In the genomic region with DNA sequence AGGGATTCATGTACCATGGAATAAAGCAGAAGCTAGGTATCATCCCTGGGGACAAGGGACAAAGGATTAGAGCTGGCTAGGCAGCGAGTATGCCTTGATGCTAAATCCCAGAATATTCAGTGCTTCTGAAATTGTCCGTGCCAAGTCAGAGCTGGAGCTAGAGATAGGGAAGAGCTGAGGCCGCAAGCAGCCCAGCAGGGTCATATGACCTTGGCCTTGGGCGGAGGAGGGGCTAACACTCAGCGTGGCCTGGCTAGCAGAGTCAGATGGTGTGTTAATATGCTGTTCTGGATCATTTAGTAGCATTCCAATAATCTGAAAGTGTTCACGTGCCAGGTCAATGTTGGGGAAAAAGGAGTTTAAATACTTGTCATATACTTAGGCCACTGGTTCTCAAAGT, we compare ENCODE assay signal across 28 cellular contexts.
"Had no signal": no experiment of that assay in that cellular context is flagged by ENCODE, and none has a peak within 500 bp of the region (broad histone marks: within the 10 kb centered on the region; RNA-seq: fewer than 3 reads in every experiment).

No MANE protein-coding gene starts in this region.

- H3K27ac ChIP-seq: ascending aorta, breast epithelium, cardiac muscle cell, colonic mucosa, epithelial cell of prostate, WERI-Rb-1 had no signal

- H3K9me3 ChIP-seq: ascending aorta, breast epithelium, colonic mucosa had no signal

- DNase-seq: activated B cell treated with CpG ODN at 0.5 μM for 24 hours; activated CD4-positive, alpha-beta T cell treated with anti-CD3 and anti-CD28 coated beads for 48 hours; activated CD4-positive, alpha-beta T cell treated with anti-CD3 and anti-CD28 coated beads, Interleukin-2, amount 50 U/mL, for 1 hour; activated CD4-positive, alpha-beta T cell treated with anti-CD3 and anti-CD28 coated beads, Interleukin-2, amount 50 U/mL, for 48 hours; activated CD8-positive, alpha-beta memory T cell treated with anti-CD3 and anti-CD28 coated beads for 24 hours; activated CD8-positive, alpha-beta T cell treated with anti-CD3 and anti-CD28 coated beads for 36 hours; activated effector memory CD4-positive, alpha-beta T cell treated with Interleukin-2 at 50 U/mL for 16 hours; activated gamma-delta T cell treated with Interleukin-2 at 50 U/mL for 16 hours; activated naive CD4-positive, alpha-beta T cell treated with anti-CD3 and anti-CD28 coated beads for 36 hours; activated naive CD8-positive, alpha-beta T cell treated with anti-CD3 and anti-CD28 coated beads for 36 hours; activated naive CD8-positive, alpha-beta T cell treated with anti-CD3 and anti-CD28 coated beads, Interleukin-2, amount 50 U/mL, for 24 hours; activated T-cell treated with anti-CD3 and anti-CD28 coated beads, Interleukin-2, amount 50 U/mL, for 4 hours; central memory CD4-positive, alpha-beta T cell; cerebellar nuclear complex; colonic mucosa; effector CD8-positive, alpha-beta T cell; foreskin fibroblast; head of caudate nucleus; T-helper 1 cell; T-helper 17 cell; T1000; WERI-Rb-1 had no signal

- H3K36me3 ChIP-seq: ascending aorta, breast epithelium, cardiac muscle cell, colonic mucosa, WERI-Rb-1 had no signal

- ATAC-seq: activated CD4-positive, CD25-positive, alpha-beta regulatory T cell treated with anti-CD3 and anti-CD28 coated beads, Interleukin-2, amount 50 U/mL, for 24 hours; activated CD8-positive, alpha-beta T cell treated with anti-CD3 and anti-CD28 coated beads for 36 hours; activated naive CD8-positive, alpha-beta T cell treated with anti-CD3 and anti-CD28 coated beads, Interleukin-2, amount 50 U/mL, for 24 hours; activated T-cell treated with anti-CD3 and anti-CD28 coated beads, Interleukin-2, amount 50 U/mL, for 4 hours; activated T-helper 17 cell treated with anti-CD3 and anti-CD28 coated beads, Interleukin-2, amount 50 U/mL, for 72 hours; T-helper 17 cell had no signal

- H3K27me3 ChIP-seq: ascending aorta, breast epithelium, cardiac muscle cell, colonic mucosa had no signal

- H3K4me1 ChIP-seq: ascending aorta, breast epithelium, colonic mucosa had no signal

- H3K4me3 ChIP-seq: ascending aorta, breast epithelium, cardiac muscle cell, colonic mucosa had no signal
